Comparison of ENCODE assay signal across 17 cellular contexts in genomic region chr6:161749576-161749975, GRCh38.
"Had no signal": no experiment of that assay in that cellular context is flagged by ENCODE, and none has a peak within 500 bp of the region (broad histone marks: within the 10 kb centered on the region; RNA-seq: fewer than 3 reads in every experiment).

No MANE protein-coding gene starts in this region.

- H3K36me3 ChIP-seq: colonic mucosa, esophagus squamous epithelium, gastrocnemius medialis, heart right ventricle, left lung, lower lobe of right lung had no signal

- H3K4me3 ChIP-seq: colonic mucosa, esophagus squamous epithelium, gastrocnemius medialis, heart right ventricle, left lung, lower lobe of right lung, mucosa of descending colon had no signal

- DNase-seq: cortex of kidney; effector CD8-positive, alpha-beta T cell; effector memory CD8-positive, alpha-beta T cell; esophagus squamous epithelium; foreskin fibroblast; foreskin melanocyte; gastrocnemius medialis; left lung; lower lobe of right lung; mesenchymal stem cell; naive B cell had no signal

- H3K4me1 ChIP-seq: colonic mucosa, esophagus squamous epithelium, heart right ventricle, left lung, lower lobe of right lung had no signal

- H3K27ac ChIP-seq: colonic mucosa, epithelial cell of prostate, esophagus squamous epithelium, gastrocnemius medialis, heart right ventricle, left lung, lower lobe of right lung had no signal

- H3K27me3 ChIP-seq: colonic mucosa, esophagus squamous epithelium, gastrocnemius medialis, heart right ventricle, left lung had no signal

- H3K9me3 ChIP-seq: colonic mucosa, esophagus squamous epithelium, gastrocnemius medialis, heart right ventricle, left lung, lower lobe of right lung, mucosa of descending colon had no signal

- ATAC-seq: effector memory CD8-positive, alpha-beta T cell; esophagus mucosa; gastrocnemius medialis; heart right ventricle; left ventricle myocardium superior; lower lobe of right lung; mucosa of descending colon had no signal
